Comparison of ENCODE assay signal across 11 cellular contexts in the genomic region with DNA sequence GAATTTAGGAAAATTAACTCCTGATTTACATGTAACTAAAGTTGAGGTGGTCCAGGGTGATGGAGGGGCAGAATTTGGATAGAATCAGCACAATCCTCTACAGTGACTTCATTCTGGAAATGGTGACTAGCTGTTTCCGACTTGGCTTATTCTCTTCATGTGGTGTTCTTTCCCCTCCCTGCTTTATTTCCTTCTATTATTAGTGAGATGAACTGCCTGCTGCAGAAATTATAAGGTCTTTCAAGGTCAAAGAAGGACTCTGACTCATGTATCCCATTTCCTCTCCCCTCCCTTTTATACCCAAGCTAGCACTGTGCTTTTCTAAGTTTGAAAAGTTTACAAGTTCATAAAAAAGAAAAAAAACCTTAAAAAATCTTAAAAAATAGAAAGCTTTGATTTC. TPM values are rescaled to one million over a fixed set of nuclear protein-coding genes. Genes with fewer than 3 reads are reported as not detected.
DNase-seq lines count a peak whose midpoint lies in the region; ATAC-seq and TF ChIP-seq lines count a peak whose summit lies in the region.
"Had no signal": no experiment of that assay in that cellular context is flagged by ENCODE, and none has a peak within 500 bp of the region (broad histone marks: within the 10 kb centered on the region; RNA-seq: fewer than 3 reads in every experiment).

No MANE protein-coding gene starts in this region.

- DNase-seq in HT1080 (ENCODE audit: low read depth), result peak; percentile 77
- DNase-seq in adrenal gland, result peak in 4 of 7 donors; percentile 39 to 65 (median 48)
- no peak for DNase-seq in right atrium auricular region (ENCODE audit: low spot score)
- DNase-seq in stimulated activated naive CD8-positive, alpha-beta T cell treated with anti-CD3 and anti-CD28 coated beads, Interleukin-15, amount 100 ng/mL, for 72 hours, result no peak
- DNase-seq in dorsolateral prefrontal cortex, result no peak
- no peak for DNase-seq in NCI-H510A (lab: John Stamatoyannopoulos, UW)
- DNase-seq: erythroblast; stimulated activated CD8-positive, alpha-beta memory T cell treated with anti-CD3 and anti-CD28 coated beads, Interleukin-4, amount 100 ng/mL, for 48 hours had no signal

- intact Hi-C loops in adrenal gland (cut with DNase I), result no loop called here
- intact Hi-C loops in dorsolateral prefrontal cortex (cut with DNase I), result no loop called here

- peak overlapping the region in 1 of 2 donors; percentile 4 for H3K27ac Mint-ChIP-seq in stimulated activated naive CD8-positive, alpha-beta T cell treated with anti-CD3 and anti-CD28 coated beads, Interleukin-15, amount 100 ng/mL, for 72 hours

- whole genome bisulfite sequencing in adrenal gland, 4 donors, result 6 to 19% (median 12%) methylated on average over 1 of the region's 1 CpG

- H3K27me3 ChIP-seq in adrenal gland (no peaks in the 10 kb centered on the region), right atrium auricular region (no peaks in the 10 kb centered on the region), dorsolateral prefrontal cortex (no peaks in the 10 kb centered on the region)

- H3K4me1 ChIP-seq in adrenal gland (replicated peaks in 1 of 2) (peaks cover 28 to 31% of the 10 kb centered on the region in 2 donors), right atrium auricular region (peaks cover 0 to 20% of the 10 kb centered on the region in 2 donors)

- H3K36me3 ChIP-seq in adrenal gland (replicated peaks in 1 of 2) (no peaks in the 10 kb centered on the region), right atrium auricular region (no peaks in the 10 kb centered on the region)

- no peaks in the 10 kb centered on the region for H3K9me3 Mint-ChIP-seq in stimulated activated naive CD8-positive, alpha-beta T cell treated with anti-CD3 and anti-CD28 coated beads, Interleukin-15, amount 100 ng/mL, for 72 hours

- H3K4me3 ChIP-seq in adrenal gland (no peak overlapping the region), right atrium auricular region (no peak overlapping the region), dorsolateral prefrontal cortex (no peak overlapping the region)

- peak in 1 of 2 donors; percentile 53 for TF ChIP-seq POLR2A in adrenal gland (IDR thresholded peaks at IDR 0.05)

- peaks cover 43% of the 10 kb centered on the region for H3K4me1 Mint-ChIP-seq in stimulated activated naive CD8-positive, alpha-beta T cell treated with anti-CD3 and anti-CD28 coated beads, Interleukin-15, amount 100 ng/mL, for 72 hours

- H3K27ac ChIP-seq in adrenal gland, result peak overlapping the region; percentile 71 to 87 (median 83)
- H3K27ac ChIP-seq in right atrium auricular region, result peak overlapping the region; percentile 71
- H3K27ac ChIP-seq in dorsolateral prefrontal cortex, result peak overlapping the region in 4 of 59 donors; percentile 24 to 59 (median 40)
- H3K27ac ChIP-seq: HL-60 had no signal

- no peak for TF ChIP-seq CTCF in adrenal gland (IDR thresholded peaks at IDR 0.05)
- TF ChIP-seq CTCF in right atrium auricular region (IDR thresholded peaks at IDR 0.05), result no peak
- TF ChIP-seq CTCF in dorsolateral prefrontal cortex (IDR thresholded peaks at IDR 0.05 in 54 of 56, conservative IDR thresholded peaks at IDR 0.05 in 2 of 56; ENCODE audit: low read depth in 1 of 56, partially characterized antibody in 56 of 56), result no peak

- H3K9me3 ChIP-seq in adrenal gland (replicated peaks in 1 of 3) (no peaks in the 10 kb centered on the region), right atrium auricular region (no peaks in the 10 kb centered on the region)

- no peaks in the 10 kb centered on the region for H3K27me3 Mint-ChIP-seq in stimulated activated naive CD8-positive, alpha-beta T cell treated with anti-CD3 and anti-CD28 coated beads, Interleukin-15, amount 100 ng/mL, for 72 hours

- no peak overlapping the region for H3K4me3 Mint-ChIP-seq in stimulated activated naive CD8-positive, alpha-beta T cell treated with anti-CD3 and anti-CD28 coated beads, Interleukin-15, amount 100 ng/mL, for 72 hours
- H3K4me3 Mint-ChIP-seq: neural crest cell had no signal

- peak; percentile 69 for ATAC-seq in stimulated activated naive CD8-positive, alpha-beta T cell treated with anti-CD3 and anti-CD28 coated beads, Interleukin-15, amount 100 ng/mL, for 72 hours
- no peak for ATAC-seq in HG03442 (IDR thresholded peaks at IDR 0.05; ENCODE audit: unreplicated experiment)

RNA-seq across cellular contexts. Expression of a gene that starts 12.2 kb away (rescaled TPM):
- 93.0 and 140 TPM in 2 replicates for total RNA-seq in HT1080 (2014; rRNA removed; shearing (Covaris generic))
- 70.6 and 127 TPM in 2 replicates for polyA plus RNA-seq in HT1080 (2015; cell fraction: cytosol; rRNA removed)
- 33.9 and 43.2 TPM in 2 replicates for polyA plus RNA-seq in HT1080 (2015; cell fraction: nucleus; rRNA removed)
- total RNA-seq in adrenal gland, result 100 to 1,000 TPM in 3 of 8 donors, 10 to 100 TPM in 5; 51.2 to 532 (median 80.6) TPM
- 100 to 1,000 TPM in 1 of 3 donors, 10 to 100 TPM in 2; 77.8 to 141 (median 97.9) TPM for polyA plus RNA-seq in adrenal gland
- total RNA-seq in right atrium auricular region, result 10 to 100 TPM; 30.8 to 97.8 TPM
- 10 to 100 TPM; 17.2 to 43.4 (median 26.1) TPM for total RNA-seq in dorsolateral prefrontal cortex

RNA-seq across cellular contexts. Expression of a gene that starts 39.8 kb away (rescaled TPM):
- total RNA-seq in HT1080 (2014; rRNA removed; shearing (Covaris generic)), result 0.57 and 0.66 TPM in 2 replicates
- polyA plus RNA-seq in HT1080 (2015; cell fraction: cytosol; rRNA removed), result 0.28 and 0.34 TPM in 2 replicates
- polyA plus RNA-seq in HT1080 (2015; cell fraction: nucleus; rRNA removed), result 1.1 and 1.2 TPM in 2 replicates
- 10 to 100 TPM in 6 of 8 donors, 1 to 10 TPM in 2; 8.6 to 15.3 (median 11.6) TPM for total RNA-seq in adrenal gland
- polyA plus RNA-seq in adrenal gland, result 10 to 100 TPM in 1 of 3 donors, 1 to 10 TPM in 2; 1.3 to 12.1 (median 5.0) TPM
- 10 to 100 TPM in 1 of 2 donors, 1 to 10 TPM in 1; 9.3 to 23.0 TPM for total RNA-seq in right atrium auricular region
- total RNA-seq in dorsolateral prefrontal cortex, result 10 to 100 TPM in 101 of 120 experiments, 1 to 10 TPM in 19; 6.7 to 24.3 (median 11.9) TPM

Comparison
In these comparisons a context has a peak if more than half of its experiments do, and no peak if none do; other contexts are left out.
1. DNase-seq: peak in HT1080 (single experiment) and adrenal gland (4 of 7); none in right atrium auricular region (single experiment), stimulated activated naive CD8-positive, alpha-beta T cell treated with anti-CD3 and anti-CD28 coated beads, Interleukin-15, amount 100 ng/mL, for 72 hours (0 of 2), dorsolateral prefrontal cortex (0 of 10) and NCI-H510A (single experiment).